Comparison of ENCODE assay signal across 22 cellular contexts in the genomic region with DNA sequence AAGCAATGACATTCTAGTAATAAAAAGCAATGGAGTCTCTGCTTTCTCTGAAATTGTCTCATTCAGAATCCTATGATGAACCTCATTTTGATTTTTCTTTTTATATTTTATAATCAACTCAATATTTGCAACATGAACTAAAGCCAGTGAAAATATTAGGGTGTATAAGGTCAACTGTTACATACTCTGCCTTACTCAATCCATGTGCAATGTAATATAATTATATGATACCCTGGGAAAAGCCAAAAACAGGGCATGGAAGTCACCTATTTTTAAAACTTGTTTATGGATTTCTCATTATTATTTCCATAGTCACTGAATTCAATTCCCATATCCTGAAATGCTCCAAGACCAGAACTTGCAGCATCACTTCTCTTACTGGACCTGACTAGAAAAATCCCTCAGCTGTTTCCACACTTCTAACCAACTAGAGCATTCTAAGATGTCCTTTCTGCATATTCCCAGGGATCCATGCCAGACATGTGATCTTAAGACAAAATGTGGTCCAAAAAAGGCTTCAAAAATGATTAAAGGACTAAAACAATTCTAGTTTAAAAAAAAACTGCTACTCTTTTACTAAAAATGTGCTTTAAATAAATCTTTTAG.
DNase-seq lines count a peak whose midpoint lies in the region; ATAC-seq, FAIRE-seq and TF ChIP-seq lines count a peak whose summit lies in the region.
"Had no signal": no experiment of that assay in that cellular context is flagged by ENCODE, and none has a peak within 500 bp of the region (broad histone marks: within the 10 kb centered on the region; RNA-seq: fewer than 3 reads in every experiment).

No MANE protein-coding gene starts in this region.

- intact Hi-C loops in left ventricle myocardium superior (cut with micrococcal nuclease), result no loop called here
- intact Hi-C loops in pancreas (cut with DNase I), result no loop called here
- intact Hi-C loops in colonic mucosa (cut with DNase I), result no loop called here

- H3K27ac ChIP-seq in right atrium auricular region (no peak overlapping the region), pancreas (no peak overlapping the region), colonic mucosa (no peak overlapping the region)

- FAIRE-seq in pancreas (lab: Jason Lieb, UNC), result no peak
- FAIRE-seq: A204.1, GM12892, HepG2 had no signal

- H3K9me3 ChIP-seq in right atrium auricular region, result no peaks in the 10 kb centered on the region
- H3K9me3 ChIP-seq in pancreas, result no peaks in the 10 kb centered on the region
- H3K9me3 ChIP-seq in colonic mucosa, result no peaks in the 10 kb centered on the region
- H3K9me3 ChIP-seq: BE2C had no signal

- H3K9ac ChIP-seq in colonic mucosa (ENCODE audit: low read depth in 2 of 2, low read length in 2 of 2), result no peak overlapping the region

- peak; percentile 48 for ATAC-seq in left ventricle myocardium superior
- ATAC-seq in pancreas, result no peak
- ATAC-seq: HCT116, HepG2 had no signal

- H3K27me3 ChIP-seq in right atrium auricular region, result no peaks in the 10 kb centered on the region
- H3K27me3 ChIP-seq in pancreas, result no peaks in the 10 kb centered on the region
- no peaks in the 10 kb centered on the region for H3K27me3 ChIP-seq in colonic mucosa
- H3K27me3 ChIP-seq: BE2C had no signal

- no peaks in the 10 kb centered on the region for H3K36me3 ChIP-seq in right atrium auricular region
- no peaks in the 10 kb centered on the region for H3K36me3 ChIP-seq in pancreas
- no peaks in the 10 kb centered on the region for H3K36me3 ChIP-seq in colonic mucosa
- H3K36me3 ChIP-seq: BE2C had no signal

- H3K4me1 ChIP-seq in right atrium auricular region (no peaks in the 10 kb centered on the region), pancreas (no peaks in the 10 kb centered on the region), colonic mucosa (no peaks in the 10 kb centered on the region)
- H3K4me1 ChIP-seq: BE2C had no signal

- H3K4me3 ChIP-seq in right atrium auricular region (no peak overlapping the region), choroid plexus epithelial cell (ENCODE audit: low read depth, low read length) (no peak overlapping the region), fibroblast of pulmonary artery (replicated peaks; ENCODE audit: low read depth, low read length) (no peak overlapping the region), pancreas (no peak overlapping the region), colonic mucosa (no peak overlapping the region)

- DNase-seq in left ventricle myocardium superior (no peak), right atrium auricular region (ENCODE audit: low spot score) (no peak), choroid plexus epithelial cell (ENCODE audit: low read depth) (peak; percentile 25), fibroblast of pulmonary artery (ENCODE audit: low read depth) (peak; percentile 10), pancreas (no peak), NOMO-1 treated with DMSO at 0.1 percent for 48 hours (lab: John Stamatoyannopoulos, UW; ENCODE audit: unreplicated experiment) (no peak), colonic mucosa (no peak)
- DNase-seq: ACHN; BE2C; C1 segment of cervical spinal cord; CD4-positive, CD25-positive, alpha-beta regulatory T cell; CD8-positive, alpha-beta memory T cell; COR-L47; DMS 273 treated with DMSO at 0.1 percent for 48 hours; GDM1; GOT3; H7; HFFc6 had no signal

- TF ChIP-seq CTCF in right atrium auricular region (IDR thresholded peaks at IDR 0.05) (no peak), choroid plexus epithelial cell (conservative IDR thresholded peaks at IDR 0.05; ENCODE audit: low read depth, low read length) (no peak), fibroblast of pulmonary artery (IDR thresholded peaks at IDR 0.05; ENCODE audit: low read length, missing control alignments) (no peak), pancreas (IDR thresholded peaks at IDR 0.05) (no peak), colonic mucosa (IDR thresholded peaks at IDR 0.05) (no peak)

Comparison
In these comparisons a context has a peak if more than half of its experiments do, and no peak if none do; other contexts are left out.
1. DNase-seq: peak in choroid plexus epithelial cell (single experiment) and fibroblast of pulmonary artery (single experiment); none in left ventricle myocardium superior (single experiment), right atrium auricular region (single experiment), pancreas (0 of 6), NOMO-1 treated with DMSO at 0.1 percent for 48 hours (single experiment) and colonic mucosa (single experiment).